Comparison of ENCODE assay signal across 17 cellular contexts in genomic region chr2:1937066-1937465, GRCh38.
A peak's percentile ranks its signal among the peaks of the same experiment; 100 is the strongest.
DNase-seq lines count a peak whose midpoint lies in the region; ATAC-seq and TF ChIP-seq lines count a peak whose summit lies in the region.
"Had no signal": no experiment of that assay in that cellular context is flagged by ENCODE, and none has a peak within 500 bp of the region (broad histone marks: within the 10 kb centered on the region; RNA-seq: fewer than 3 reads in every experiment).

No MANE protein-coding gene starts in this region.

- no peak for TF ChIP-seq EP300 in sigmoid colon (IDR thresholded peaks at IDR 0.05)

- H3K4me2 ChIP-seq in GM23338: no peak overlapping the region
- H3K4me2 ChIP-seq: A549 had no signal

- H3K9me3 Mint-ChIP-seq in GM23338: no peaks in the 10 kb centered on the region
- H3K9me3 Mint-ChIP-seq: CD4-positive, alpha-beta memory T cell had no signal

- H3K4me3 Mint-ChIP-seq in GM23338: no peak overlapping the region
- H3K4me3 Mint-ChIP-seq: CD4-positive, alpha-beta memory T cell; HFFc6 had no signal

- H3K4me3 ChIP-seq in GM23338: no peak overlapping the region
- H3K4me3 ChIP-seq in HUES64 (ENCODE audit: low read length): no peak overlapping the region
- no peak overlapping the region for H3K4me3 ChIP-seq in sigmoid colon
- H3K4me3 ChIP-seq: A549 had no signal

- no peak for TF ChIP-seq POLR2A in sigmoid colon (IDR thresholded peaks at IDR 0.05)

- H3K27ac ChIP-seq in GM23338 (ENCODE audit: low read depth) (no peak overlapping the region), HUES64 (ENCODE audit: low read depth, low read length) (peak overlapping the region; percentile 4; the same call in 1 of the 2 replicates), sigmoid colon (no peak overlapping the region)
- H3K27ac ChIP-seq: A549, C4-2B had no signal

- DNase-seq in GM23338 (ENCODE audit: low spot score) (no peak), islet precursor cell (peak; percentile 43), sigmoid colon (peak; percentile 58)
- no peak for DNase-seq in stimulated activated CD4-positive, alpha-beta T cell treated with anti-CD3 and anti-CD28 coated beads, Interleukin-1b, Interleukin-23, amount 100 ng/mL, for 48 hours
- DNase-seq: BE2C; CD4-positive, alpha-beta memory T cell; DMS153; DMS79 treated with DMSO at 0.1 percent for 48 hours; EL; GOT3; HCEC 1CT; HFFc6 had no signal

- no peak overlapping the region for H3K9ac ChIP-seq in HUES64 (ENCODE audit: low read depth, low read length)

- peaks cover 18% of the 10 kb centered on the region for H3K4me1 Mint-ChIP-seq in GM23338

- H4K20me1 ChIP-seq in GM23338 (replicated peaks; ENCODE audit: insufficient read depth): no peaks in the 10 kb centered on the region

- peak overlapping the region; percentile 78 for H3K27ac Mint-ChIP-seq in GM23338
- H3K27ac Mint-ChIP-seq: CD4-positive, alpha-beta memory T cell; HFFc6 had no signal

- no peaks in the 10 kb centered on the region for H3F3A ChIP-seq in GM23338 (replicated peaks; ENCODE audit: low read depth)

- TF ChIP-seq CTCF in GM23338 (conservative IDR thresholded peaks at IDR 0.05; ENCODE audit: low read depth in 2 of 2): no peak
- no peak for TF ChIP-seq CTCF in sigmoid colon (IDR thresholded peaks at IDR 0.05)

- H3K36me3 ChIP-seq in GM23338 (ENCODE audit: insufficient read depth) (no peaks in the 10 kb centered on the region), HUES64 (ENCODE audit: insufficient read depth, low read length) (no peaks in the 10 kb centered on the region), sigmoid colon (no peaks in the 10 kb centered on the region)
- H3K36me3 ChIP-seq: BE2C had no signal

- H3K79me2 ChIP-seq in GM23338 (replicated peaks; ENCODE audit: insufficient read depth): no peaks in the 10 kb centered on the region

- intact Hi-C loops in sigmoid colon (cut with DNase I): no loop called here

- no peaks in the 10 kb centered on the region for H3K9me3 ChIP-seq in HUES64 (ENCODE audit: insufficient read depth, low read depth, low read length)
- H3K9me3 ChIP-seq in sigmoid colon: no peaks in the 10 kb centered on the region
- H3K9me3 ChIP-seq: A549, BE2C had no signal

- no peak overlapping the region for H2AFZ ChIP-seq in GM23338

- ATAC-seq in GM23338 (no peak), HG03196 (IDR thresholded peaks at IDR 0.05; ENCODE audit: unreplicated experiment) (no peak), HG03025 (IDR thresholded peaks at IDR 0.05; ENCODE audit: low FRiP score, unreplicated experiment) (no peak)
- ATAC-seq: A549 had no signal

- H3K27me3 Mint-ChIP-seq in GM23338 (ENCODE audit: insufficient read depth, low read depth, poor library complexity): peaks cover 7% of the 10 kb centered on the region
- H3K27me3 Mint-ChIP-seq: CD4-positive, alpha-beta memory T cell had no signal

- H3K4me1 ChIP-seq in GM23338 (ENCODE audit: insufficient read depth) (peaks cover 11% of the 10 kb centered on the region), HUES64 (ENCODE audit: insufficient read depth, low read length) (peaks cover 7% of the 10 kb centered on the region; the same call in 1 of the 2 replicates), sigmoid colon (no peaks in the 10 kb centered on the region)
- H3K4me1 ChIP-seq: A549, BE2C had no signal

- WGBS in HUES64: 95% methylated on average over 20 of the region's 20 CpGs
- 95 to 96% methylated on average over 20 of the region's 20 CpGs for WGBS in sigmoid colon, 2 donors

- H3K36me3 Mint-ChIP-seq in GM23338 (ENCODE audit: low read depth): no peaks in the 10 kb centered on the region
- H3K36me3 Mint-ChIP-seq: CD4-positive, alpha-beta memory T cell had no signal

- no peaks in the 10 kb centered on the region for H3K9me2 ChIP-seq in GM23338 (ENCODE audit: insufficient read depth)

- H3K27me3 ChIP-seq in GM23338 (ENCODE audit: insufficient read depth) (no peaks in the 10 kb centered on the region), HUES64 (ENCODE audit: insufficient read depth, low read length) (no peaks in the 10 kb centered on the region), sigmoid colon (no peaks in the 10 kb centered on the region)
- H3K27me3 ChIP-seq: BE2C had no signal

TF ChIP-seq in GM23338, 12 proteins besides CTCF, POLR2A, EP300 and RAD21 (continues in another document):
- TF ChIP-seq CREB1 (CRISPR knock-in tag; IDR thresholded peaks at IDR 0.05; ENCODE audit: low read depth): no peak
- TF ChIP-seq JUNB (IDR thresholded peaks at IDR 0.05; ENCODE audit: unreplicated experiment): no peak
- TF ChIP-seq STAT1 (IDR thresholded peaks at IDR 0.05; ENCODE audit: unreplicated experiment): no peak
- no peak for TF ChIP-seq ZNF462 (CRISPR knock-in tag; IDR thresholded peaks at IDR 0.05)
- no peak for TF ChIP-seq ZNF331 (CRISPR knock-in tag; IDR thresholded peaks at IDR 0.05; ENCODE audit: low read depth)
- TF ChIP-seq ZNF114 (CRISPR knock-in tag; IDR thresholded peaks at IDR 0.05): no peak
- TF ChIP-seq NANOG (IDR thresholded peaks at IDR 0.05; ENCODE audit: borderline replicate concordance): no peak
- no peak for TF ChIP-seq ETS1 (IDR thresholded peaks at IDR 0.05)
- TF ChIP-seq POLR2AphosphoS5 (IDR thresholded peaks at IDR 0.05; ENCODE audit: low read depth): no peak
- TF ChIP-seq EZH2 (IDR thresholded peaks at IDR 0.05; ENCODE audit: low read depth, unreplicated experiment): no peak
- TF ChIP-seq EZH2phosphoT487 (IDR thresholded peaks at IDR 0.05; ENCODE audit: unreplicated experiment): no peak

Comparison
In these comparisons a context has a peak if more than half of its experiments do, and no peak if none do; other contexts are left out.
1. DNase-seq: peak in islet precursor cell (single experiment) and sigmoid colon (single experiment); none in GM23338 (single experiment) and stimulated activated CD4-positive, alpha-beta T cell treated with anti-CD3 and anti-CD28 coated beads, Interleukin-1b, Interleukin-23, amount 100 ng/mL, for 48 hours (single experiment).